ENCODE assay signal across 1 cellular context in genomic region chr1:28246427-28246832, GRCh38.
TF ChIP-seq lines count a peak whose summit lies in the region.

No MANE protein-coding gene starts in this region.

TF ChIP-seq in HepG2, 621 proteins besides CTCF, POLR2A, EP300 and RAD21 (continues in another document):
- peak; percentile 48; the same call in 1 of the 2 replicates for TF ChIP-seq SMC3 (IDR thresholded peaks at IDR 0.05; ENCODE audit: low read length)
- no peak for TF ChIP-seq ZNF136 (CRISPR knock-in tag; IDR thresholded peaks at IDR 0.05; ENCODE audit: low read depth)
- peak; percentile 68 for TF ChIP-seq SOX5 (CRISPR knock-in tag; IDR thresholded peaks at IDR 0.05; ENCODE audit: borderline replicate concordance)
- peak; percentile 35 for TF ChIP-seq BCL6 (CRISPR knock-in tag; IDR thresholded peaks at IDR 0.05)
- no peak for TF ChIP-seq ZNF282 (IDR thresholded peaks at IDR 0.05; ENCODE audit: partially characterized antibody)
- no peak for TF ChIP-seq CBFB (CRISPR knock-in tag; IDR thresholded peaks at IDR 0.05)
- TF ChIP-seq ZNF891 (CRISPR knock-in tag; IDR thresholded peaks at IDR 0.05), result no peak
- no peak; the same call in 1 of the 2 replicates for TF ChIP-seq MYPOP (CRISPR knock-in tag; IDR thresholded peaks at IDR 0.05)
- TF ChIP-seq REL (CRISPR knock-in tag; conservative IDR thresholded peaks at IDR 0.05), result no peak
- no peak for TF ChIP-seq SIN3A (IDR thresholded peaks at IDR 0.05; ENCODE audit: borderline replicate concordance, low read depth, low read length)
- TF ChIP-seq PREB (CRISPR knock-in tag; IDR thresholded peaks at IDR 0.05), result no peak
- TF ChIP-seq KLF16 (CRISPR knock-in tag; IDR thresholded peaks at IDR 0.05), result peak in 1 of 2 experiments; percentile 72; a peak in 1 of 4 replicates
- no peak; the same call in 1 of the 2 replicates for TF ChIP-seq PHF20 (CRISPR knock-in tag; IDR thresholded peaks at IDR 0.05)
- peak; percentile 41; the same call in 1 of the 2 replicates for TF ChIP-seq POLR2AphosphoS5 (IDR thresholded peaks at IDR 0.05; ENCODE audit: low read depth, low read length)
- TF ChIP-seq MYNN (CRISPR knock-in tag; IDR thresholded peaks at IDR 0.05; ENCODE audit: low read depth), result no peak
- TF ChIP-seq SAP130 (CRISPR knock-in tag; IDR thresholded peaks at IDR 0.05; ENCODE audit: low read depth), result peak; percentile 88
- TF ChIP-seq FOXK1 (CRISPR knock-in tag; IDR thresholded peaks at IDR 0.05; ENCODE audit: borderline replicate concordance, low read depth), result peak; percentile 61; the same call in 1 of the 2 replicates
- no peak for TF ChIP-seq ZBTB40 (IDR thresholded peaks at IDR 0.05)
- TF ChIP-seq ZBTB40 (CRISPR knock-in tag; IDR thresholded peaks at IDR 0.05), result no peak
- TF ChIP-seq SIX1 (CRISPR knock-in tag; IDR thresholded peaks at IDR 0.05; ENCODE audit: borderline replicate concordance), result no peak
- no peak for TF ChIP-seq ARHGAP35 (CRISPR knock-in tag; IDR thresholded peaks at IDR 0.05; ENCODE audit: borderline replicate concordance)
- TF ChIP-seq ZBTB43 (CRISPR knock-in tag; conservative IDR thresholded peaks at IDR 0.05), result no peak
- TF ChIP-seq SP4 (CRISPR knock-in tag; IDR thresholded peaks at IDR 0.05), result no peak
- peak; percentile 62; the same call in 1 of the 2 replicates for TF ChIP-seq ARID5B (CRISPR knock-in tag; IDR thresholded peaks at IDR 0.05)
- no peak for TF ChIP-seq SRSF1 (optimal IDR thresholded peaks at IDR 0.05; ENCODE audit: low read depth, low read length)
- TF ChIP-seq KDM3A (CRISPR knock-in tag; IDR thresholded peaks at IDR 0.05; ENCODE audit: low read depth), result no peak
- no peak for TF ChIP-seq ELK4 (CRISPR knock-in tag; IDR thresholded peaks at IDR 0.05; ENCODE audit: borderline replicate concordance)
- no peak for TF ChIP-seq PCBP1 (IDR thresholded peaks at IDR 0.05; ENCODE audit: borderline replicate concordance, low read depth, low read length)
- TF ChIP-seq RBFOX2 (IDR thresholded peaks at IDR 0.05; ENCODE audit: low read depth, low read length), result peak; percentile 60
- no peak for TF ChIP-seq HDAC1 (CRISPR knock-in tag; IDR thresholded peaks at IDR 0.05)
- no peak for TF ChIP-seq ZFYVE20 (CRISPR knock-in tag; IDR thresholded peaks at IDR 0.05; ENCODE audit: borderline replicate concordance, low read depth)
- no peak for TF ChIP-seq ZNF326 (CRISPR knock-in tag; IDR thresholded peaks at IDR 0.05; ENCODE audit: borderline replicate concordance)
- no peak for TF ChIP-seq FUBP1 (CRISPR knock-in tag; IDR thresholded peaks at IDR 0.05; ENCODE audit: borderline replicate concordance)
- 0 out of 2 replicates have a peak, but pooled peaks have one; percentile 31 for TF ChIP-seq ZNF775 (CRISPR knock-in tag; IDR thresholded peaks at IDR 0.05; ENCODE audit: borderline replicate concordance)
- peak; percentile 13; the same call in 1 of the 2 replicates for TF ChIP-seq ZNF710 (CRISPR knock-in tag; IDR thresholded peaks at IDR 0.05; ENCODE audit: borderline replicate concordance)
